Comparison of ENCODE assay signal across 1 cellular context in the genomic region with DNA sequence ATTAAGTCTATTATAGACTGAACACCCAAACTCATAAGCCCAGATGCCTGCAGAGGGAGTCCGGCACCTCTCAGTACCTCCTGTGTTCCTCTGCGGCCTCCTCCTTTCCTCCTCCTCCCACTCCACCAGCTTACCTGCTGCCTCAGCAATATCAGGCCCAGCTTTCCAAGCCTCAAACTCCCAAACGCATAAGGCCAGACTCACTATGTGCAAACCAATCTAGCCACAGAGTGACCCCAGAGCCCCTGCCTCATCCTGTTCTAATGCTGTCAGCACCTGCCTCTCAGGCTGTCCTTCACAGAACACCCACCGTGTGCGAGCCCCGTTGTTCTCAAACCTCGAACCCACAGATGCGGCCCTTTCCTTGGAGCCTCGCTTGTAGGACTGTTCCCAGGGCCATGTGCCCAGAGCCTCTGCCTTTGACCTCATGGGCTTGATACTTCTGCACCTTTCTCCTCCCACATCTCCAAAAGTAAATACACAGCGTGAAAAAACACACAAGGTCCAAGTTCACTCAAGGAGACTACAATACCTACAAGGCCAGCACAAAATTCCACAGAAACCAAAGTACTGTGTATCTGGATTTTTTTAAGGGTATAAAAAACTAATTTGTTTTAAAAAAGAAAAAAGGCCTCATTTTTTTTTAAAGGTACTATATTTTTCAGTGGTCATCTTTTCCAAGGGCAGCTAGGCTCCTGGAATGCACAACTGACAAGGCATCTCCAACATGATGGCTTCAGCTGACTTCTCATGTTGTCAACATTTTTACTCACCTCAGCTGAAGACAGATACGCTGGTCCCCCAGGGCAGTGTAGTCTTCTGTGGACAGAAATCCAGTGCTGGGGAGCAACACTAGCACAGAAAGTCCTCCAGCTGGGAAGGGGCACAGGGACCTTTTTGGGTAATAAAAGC.
A peak's percentile ranks its signal among the peaks of the same experiment; 100 is the strongest.
TF ChIP-seq lines count a peak whose summit lies in the region.

No MANE protein-coding gene starts in this region.

TF ChIP-seq in HepG2, 621 proteins besides CTCF, POLR2A, EP300 and RAD21 (continued from another document and continues in another):
- TF ChIP-seq, protein P1, sequence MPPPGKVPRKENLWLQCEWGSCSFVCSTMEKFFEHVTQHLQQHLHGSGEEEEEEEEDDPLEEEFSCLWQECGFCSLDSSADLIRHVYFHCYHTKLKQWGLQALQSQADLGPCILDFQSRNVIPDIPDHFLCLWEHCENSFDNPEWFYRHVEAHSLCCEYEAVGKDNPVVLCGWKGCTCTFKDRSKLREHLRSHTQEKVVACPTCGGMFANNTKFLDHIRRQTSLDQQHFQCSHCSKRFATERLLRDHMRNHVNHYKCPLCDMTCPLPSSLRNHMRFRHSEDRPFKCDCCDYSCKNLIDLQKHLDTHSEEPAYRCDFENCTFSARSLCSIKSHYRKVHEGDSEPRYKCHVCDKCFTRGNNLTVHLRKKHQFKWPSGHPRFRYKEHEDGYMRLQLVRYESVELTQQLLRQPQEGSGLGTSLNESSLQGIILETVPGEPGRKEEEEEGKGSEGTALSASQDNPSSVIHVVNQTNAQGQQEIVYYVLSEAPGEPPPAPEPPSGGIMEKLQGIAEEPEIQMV (CRISPR knock-in tag; IDR thresholded peaks at IDR 0.05; ENCODE audit: low read depth), result peak; percentile 90; the same call in 1 of the 2 replicates
- no peak for TF ChIP-seq PRPF4 (IDR thresholded peaks at IDR 0.05; ENCODE audit: low read depth, low read length, poor library complexity, severe bottlenecking)
- TF ChIP-seq KDM2A (CRISPR knock-in tag; IDR thresholded peaks at IDR 0.05; ENCODE audit: borderline replicate concordance, low read depth), result peak; percentile 69; the same call in 1 of the 2 replicates
- no peak for TF ChIP-seq ZNF496 (CRISPR knock-in tag; IDR thresholded peaks at IDR 0.05; ENCODE audit: insufficient replicate concordance)
- TF ChIP-seq, protein P2, sequence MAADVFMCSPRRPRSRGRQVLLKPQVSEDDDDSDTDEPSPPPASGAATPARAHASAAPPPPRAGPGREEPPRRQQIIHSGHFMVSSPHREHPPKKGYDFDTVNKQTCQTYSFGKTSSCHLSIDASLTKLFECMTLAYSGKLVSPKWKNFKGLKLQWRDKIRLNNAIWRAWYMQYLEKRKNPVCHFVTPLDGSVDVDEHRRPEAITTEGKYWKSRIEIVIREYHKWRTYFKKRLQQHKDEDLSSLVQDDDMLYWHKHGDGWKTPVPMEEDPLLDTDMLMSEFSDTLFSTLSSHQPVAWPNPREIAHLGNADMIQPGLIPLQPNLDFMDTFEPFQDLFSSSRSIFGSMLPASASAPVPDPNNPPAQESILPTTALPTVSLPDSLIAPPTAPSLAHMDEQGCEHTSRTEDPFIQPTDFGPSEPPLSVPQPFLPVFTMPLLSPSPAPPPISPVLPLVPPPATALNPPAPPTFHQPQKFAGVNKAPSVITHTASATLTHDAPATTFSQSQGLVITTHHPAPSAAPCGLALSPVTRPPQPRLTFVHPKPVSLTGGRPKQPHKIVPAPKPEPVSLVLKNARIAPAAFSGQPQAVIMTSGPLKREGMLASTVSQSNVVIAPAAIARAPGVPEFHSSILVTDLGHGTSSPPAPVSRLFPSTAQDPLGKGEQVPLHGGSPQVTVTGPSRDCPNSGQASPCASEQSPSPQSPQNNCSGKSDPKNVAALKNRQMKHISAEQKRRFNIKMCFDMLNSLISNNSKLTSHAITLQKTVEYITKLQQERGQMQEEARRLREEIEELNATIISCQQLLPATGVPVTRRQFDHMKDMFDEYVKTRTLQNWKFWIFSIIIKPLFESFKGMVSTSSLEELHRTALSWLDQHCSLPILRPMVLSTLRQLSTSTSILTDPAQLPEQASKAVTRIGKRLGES (CRISPR knock-in tag; IDR thresholded peaks at IDR 0.05; ENCODE audit: borderline replicate concordance), result peak; percentile 75; the same call in 1 of the 2 replicates
- TF ChIP-seq SP4 (CRISPR knock-in tag; IDR thresholded peaks at IDR 0.05), result peak; percentile 85
- no peak for TF ChIP-seq ZNF275 (CRISPR knock-in tag; IDR thresholded peaks at IDR 0.05; ENCODE audit: borderline replicate concordance)
- TF ChIP-seq, protein P3, sequence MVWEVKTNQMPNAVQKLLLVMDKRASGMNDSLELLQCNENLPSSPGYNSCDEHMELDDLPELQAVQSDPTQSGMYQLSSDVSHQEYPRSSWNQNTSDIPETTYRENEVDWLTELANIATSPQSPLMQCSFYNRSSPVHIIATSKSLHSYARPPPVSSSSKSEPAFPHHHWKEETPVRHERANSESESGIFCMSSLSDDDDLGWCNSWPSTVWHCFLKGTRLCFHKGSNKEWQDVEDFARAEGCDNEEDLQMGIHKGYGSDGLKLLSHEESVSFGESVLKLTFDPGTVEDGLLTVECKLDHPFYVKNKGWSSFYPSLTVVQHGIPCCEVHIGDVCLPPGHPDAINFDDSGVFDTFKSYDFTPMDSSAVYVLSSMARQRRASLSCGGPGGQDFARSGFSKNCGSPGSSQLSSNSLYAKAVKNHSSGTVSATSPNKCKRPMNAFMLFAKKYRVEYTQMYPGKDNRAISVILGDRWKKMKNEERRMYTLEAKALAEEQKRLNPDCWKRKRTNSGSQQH (CRISPR knock-in tag; IDR thresholded peaks at IDR 0.05; ENCODE audit: low read depth), result peak; percentile 83
- TF ChIP-seq PRDM15 (CRISPR knock-in tag; IDR thresholded peaks at IDR 0.05), result no peak; the same call in 1 of the 2 replicates
- TF ChIP-seq ZNF878 (CRISPR knock-in tag; IDR thresholded peaks at IDR 0.05), result peak; percentile 97
- no peak for TF ChIP-seq ZNF432 (CRISPR knock-in tag; IDR thresholded peaks at IDR 0.05; ENCODE audit: borderline replicate concordance)
- TF ChIP-seq ZNF839 (CRISPR knock-in tag; IDR thresholded peaks at IDR 0.05; ENCODE audit: borderline replicate concordance), result peak; percentile 83; the same call in 1 of the 2 replicates
- TF ChIP-seq TAF1 (CRISPR knock-in tag; IDR thresholded peaks at IDR 0.05), result no peak
- TF ChIP-seq MED13 (CRISPR knock-in tag; IDR thresholded peaks at IDR 0.05), result peak; percentile 83; the same call in 1 of the 2 replicates
- TF ChIP-seq ZNF768 (CRISPR knock-in tag; IDR thresholded peaks at IDR 0.05), result peak; percentile 21; the same call in 1 of the 2 replicates
- TF ChIP-seq NFRKB (IDR thresholded peaks at IDR 0.05), result no peak
- TF ChIP-seq ZNF720 (CRISPR knock-in tag; IDR thresholded peaks at IDR 0.05), result 0 out of 2 replicates have a peak, but pooled peaks have one; percentile 38
- TF ChIP-seq MAF1 (CRISPR knock-in tag; IDR thresholded peaks at IDR 0.05; ENCODE audit: borderline replicate concordance), result no peak
- TF ChIP-seq TBX2 (CRISPR knock-in tag; IDR thresholded peaks at IDR 0.05; ENCODE audit: borderline replicate concordance), result peak; percentile 93
- 0 out of 2 replicates have a peak, but pooled peaks have one; percentile 63 for TF ChIP-seq AKAP8 (CRISPR knock-in tag; IDR thresholded peaks at IDR 0.05)
- TF ChIP-seq ZFP82 (CRISPR knock-in tag; IDR thresholded peaks at IDR 0.05; ENCODE audit: borderline replicate concordance), result 0 out of 2 replicates have a peak, but pooled peaks have one; percentile 11
- peak; percentile 84 for TF ChIP-seq REPIN1 (CRISPR knock-in tag; IDR thresholded peaks at IDR 0.05; ENCODE audit: borderline replicate concordance, low read depth)
- TF ChIP-seq DBP (CRISPR knock-in tag; IDR thresholded peaks at IDR 0.05; ENCODE audit: not compliant biosample characterization), result peak; percentile 76
- no peak for TF ChIP-seq MTA3 (CRISPR knock-in tag; IDR thresholded peaks at IDR 0.05)
- TF ChIP-seq ZNF460 (CRISPR knock-in tag; IDR thresholded peaks at IDR 0.05; ENCODE audit: borderline replicate concordance), result no peak; the same call in 1 of the 2 replicates
- 0 out of 2 replicates have a peak, but pooled peaks have one; percentile 68 for TF ChIP-seq REL (CRISPR knock-in tag; conservative IDR thresholded peaks at IDR 0.05)
- 0 out of 2 replicates have a peak, but pooled peaks have one; percentile 83 for TF ChIP-seq ZNF589 (CRISPR knock-in tag; conservative IDR thresholded peaks at IDR 0.05)
- peak; percentile 85; the same call in 1 of the 2 replicates for TF ChIP-seq ZNF329 (CRISPR knock-in tag; IDR thresholded peaks at IDR 0.05; ENCODE audit: low read depth)
- no peak for TF ChIP-seq NFYB (CRISPR knock-in tag; IDR thresholded peaks at IDR 0.05)
- TF ChIP-seq CBX5 (CRISPR knock-in tag; IDR thresholded peaks at IDR 0.05; ENCODE audit: borderline replicate concordance), result no peak; the same call in 1 of the 2 replicates
- peak; percentile 95 for TF ChIP-seq FOXP4 (CRISPR knock-in tag; IDR thresholded peaks at IDR 0.05)
- TF ChIP-seq ZNF256 (CRISPR knock-in tag; conservative IDR thresholded peaks at IDR 0.05), result peak; percentile 89
- TF ChIP-seq, protein P4, sequence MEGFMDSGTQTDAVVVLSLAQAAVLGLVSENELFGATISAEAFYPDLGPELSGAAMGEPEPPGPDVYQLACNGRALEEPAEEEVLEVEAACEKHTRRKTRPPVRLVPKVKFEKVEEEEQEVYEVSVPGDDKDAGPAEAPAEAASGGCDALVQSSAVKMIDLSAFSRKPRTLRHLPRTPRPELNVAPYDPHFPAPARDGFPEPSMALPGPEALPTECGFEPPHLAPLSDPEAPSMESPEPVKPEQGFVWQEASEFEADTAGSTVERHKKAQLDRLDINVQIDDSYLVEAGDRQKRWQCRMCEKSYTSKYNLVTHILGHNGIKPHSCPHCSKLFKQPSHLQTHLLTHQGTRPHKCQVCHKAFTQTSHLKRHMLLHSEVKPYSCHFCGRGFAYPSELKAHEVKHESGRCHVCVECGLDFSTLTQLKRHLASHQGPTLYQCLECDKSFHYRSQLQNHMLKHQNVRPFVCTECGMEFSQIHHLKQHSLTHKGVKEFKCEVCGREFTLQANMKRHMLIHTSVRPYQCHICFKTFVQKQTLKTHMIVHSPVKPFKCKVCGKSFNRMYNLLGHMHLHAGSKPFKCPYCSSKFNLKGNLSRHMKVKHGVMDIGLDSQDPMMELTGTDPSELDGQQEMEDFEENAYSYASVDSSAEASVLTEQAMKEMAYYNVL (CRISPR knock-in tag; IDR thresholded peaks at IDR 0.05; ENCODE audit: borderline replicate concordance), result no peak; the same call in 1 of the 2 replicates
- peak; percentile 100 for TF ChIP-seq SP5 (CRISPR knock-in tag; IDR thresholded peaks at IDR 0.05; ENCODE audit: borderline replicate concordance, low read depth)
- TF ChIP-seq TEAD2 (CRISPR knock-in tag; IDR thresholded peaks at IDR 0.05), result 0 out of 2 replicates have a peak, but pooled peaks have one; percentile 66
- peak; percentile 88; the same call in 1 of the 2 replicates for TF ChIP-seq ZNF572 (CRISPR knock-in tag; IDR thresholded peaks at IDR 0.05)
- TF ChIP-seq, protein P5, sequence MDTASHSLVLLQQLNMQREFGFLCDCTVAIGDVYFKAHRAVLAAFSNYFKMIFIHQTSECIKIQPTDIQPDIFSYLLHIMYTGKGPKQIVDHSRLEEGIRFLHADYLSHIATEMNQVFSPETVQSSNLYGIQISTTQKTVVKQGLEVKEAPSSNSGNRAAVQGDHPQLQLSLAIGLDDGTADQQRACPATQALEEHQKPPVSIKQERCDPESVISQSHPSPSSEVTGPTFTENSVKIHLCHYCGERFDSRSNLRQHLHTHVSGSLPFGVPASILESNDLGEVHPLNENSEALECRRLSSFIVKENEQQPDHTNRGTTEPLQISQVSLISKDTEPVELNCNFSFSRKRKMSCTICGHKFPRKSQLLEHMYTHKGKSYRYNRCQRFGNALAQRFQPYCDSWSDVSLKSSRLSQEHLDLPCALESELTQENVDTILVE (CRISPR knock-in tag; IDR thresholded peaks at IDR 0.05), result peak; percentile 75; the same call in 1 of the 2 replicates
